Comparison of ENCODE assay signal across 22 cellular contexts in the genomic region with DNA sequence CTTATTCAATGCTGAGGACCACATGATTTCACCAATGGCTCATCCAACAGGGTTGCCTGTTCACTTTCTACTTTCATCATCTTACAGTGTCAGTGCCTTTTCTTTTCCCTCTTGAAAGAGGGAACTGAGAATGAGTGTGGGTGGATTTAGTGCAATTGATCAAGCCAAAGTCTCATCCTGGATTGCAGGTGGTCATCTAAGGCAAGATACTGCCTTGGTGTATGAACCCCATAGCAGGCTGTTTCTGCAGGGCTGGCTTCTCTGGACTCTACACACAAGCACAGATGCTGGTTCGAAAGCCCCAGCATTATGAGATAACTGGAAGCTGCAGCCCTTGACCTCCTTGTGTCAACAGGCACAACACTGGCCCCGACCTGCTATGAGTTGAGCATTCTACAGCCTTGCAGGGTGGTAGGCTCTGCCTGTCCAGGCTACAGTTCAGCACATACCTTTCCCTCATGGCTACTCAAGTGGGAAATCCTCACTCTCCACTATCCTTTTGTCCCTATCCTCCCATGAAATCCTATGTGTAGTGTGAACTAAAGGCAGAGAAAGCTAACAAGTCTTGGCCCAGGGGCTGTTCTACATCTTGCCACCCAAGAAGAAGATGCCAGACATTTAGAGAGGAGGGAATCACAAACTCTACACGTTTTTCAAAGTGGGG.
A peak's percentile ranks its signal among the peaks of the same experiment; 100 is the strongest.
DNase-seq lines count a peak whose midpoint lies in the region; ATAC-seq, FAIRE-seq and TF ChIP-seq lines count a peak whose summit lies in the region.
"Had no signal": no experiment of that assay in that cellular context is flagged by ENCODE, and none has a peak within 500 bp of the region (broad histone marks: within the 10 kb centered on the region; RNA-seq: fewer than 3 reads in every experiment).

No MANE protein-coding gene starts in this region.

- H3K4me3 Mint-ChIP-seq in CD8-positive, alpha-beta T cell, result no peak overlapping the region
- H3K4me3 Mint-ChIP-seq: activated CD4-positive, alpha-beta T cell treated with anti-CD3 and anti-CD28 coated beads, Interleukin-2, amount 10 ng/mL, durations not matched to agents 24 days and 14 days; naive thymus-derived CD8-positive, alpha-beta T cell had no signal

- TF ChIP-seq EP300 in HepG2 (IDR thresholded peaks at IDR 0.05; ENCODE audit: low read depth in 2 of 2, low read length in 2 of 2) (no peak), HepG2 (CRISPR knock-in tag; IDR thresholded peaks at IDR 0.05; ENCODE audit: borderline replicate concordance) (no peak)

- BruUV-seq in HepG2 (replicated peaks; lab: Mats Ljungman, UMichigan), result no TSS peak

- ATAC-seq in GM18505 (IDR thresholded peaks at IDR 0.05; ENCODE audit: unreplicated experiment) (peak; percentile 46), GM21529 (IDR thresholded peaks at IDR 0.05; ENCODE audit: unreplicated experiment) (peak; percentile 71), HG03432 (IDR thresholded peaks at IDR 0.05; ENCODE audit: unreplicated experiment) (peak; percentile 51), HepG2 (peak; percentile 97), HG03460 (IDR thresholded peaks at IDR 0.05; ENCODE audit: unreplicated experiment) (no peak)
- no peak for ATAC-seq in CD8-positive, alpha-beta T cell
- ATAC-seq: heart right ventricle; naive thymus-derived CD8-positive, alpha-beta T cell had no signal

- H3K36me3 ChIP-seq in HepG2 (replicated peaks in 1 of 2; ENCODE audit: control insufficient read depth in 1 of 2, insufficient read depth in 2 of 2, low read length in 2 of 2), result no peaks in the 10 kb centered on the region; a peak in 1 of 5 replicates
- H3K36me3 ChIP-seq in CD8-positive, alpha-beta T cell (ENCODE audit: insufficient read depth, low read length), result no peaks in the 10 kb centered on the region
- H3K36me3 ChIP-seq: prostate gland had no signal

- no peaks in the 10 kb centered on the region for H3K9me3 ChIP-seq in HepG2 (ENCODE audit: low read length)
- H3K9me3 ChIP-seq in CD8-positive, alpha-beta T cell (ENCODE audit: low read length), result no peaks in the 10 kb centered on the region
- H3K9me3 ChIP-seq: heart right ventricle, prostate gland, thoracic aorta had no signal

- intact Hi-C loops in HepG2 (cut with micrococcal nuclease; ENCODE audit: unreplicated experiment), result loop anchor here (2.0 kb wide), 1 partner anchor 55 kb away; no protein-coding TSS in a partner anchor
- intact Hi-C loops in CD8-positive, alpha-beta T cell (cut with DNase I, micrococcal nuclease), result no loop called here

- POLR2A ChIA-PET in HepG2 (lab: Yijun Ruan, JAX), result no interaction called here
- POLR2A ChIA-PET in CD8-positive, alpha-beta T cell (lab: Charles Lee), result no interaction called here

- no peaks in the 10 kb centered on the region for H3K27me3 ChIP-seq in HepG2 (ENCODE audit: control insufficient read depth in 1 of 2, insufficient read depth in 2 of 2, low read length in 2 of 2)
- no peaks in the 10 kb centered on the region for H3K27me3 ChIP-seq in CD8-positive, alpha-beta T cell (ENCODE audit: insufficient read depth, low read length)
- H3K27me3 ChIP-seq: heart right ventricle had no signal

- FAIRE-seq in HepG2 (lab: Jason Lieb, UNC), result peak; percentile 63
- FAIRE-seq: RCC 7860, small intestine had no signal

- in situ Hi-C loops in HepG2 (cut with HindIII; ENCODE audit: extremely low pct_ligation_motif_present, low pct_unique_long_range_greater_than_20kb), result loop anchor here (10.0 kb wide), 1 partner anchor 241 kb away; no protein-coding TSS in a partner anchor

- no peak overlapping the region for H3K27ac Mint-ChIP-seq in CD8-positive, alpha-beta T cell
- H3K27ac Mint-ChIP-seq: activated CD4-positive, alpha-beta T cell treated with anti-CD3 and anti-CD28 coated beads, Interleukin-2, amount 10 ng/mL, durations not matched to agents 24 days and 14 days; naive thymus-derived CD8-positive, alpha-beta T cell had no signal

- no peaks in the 10 kb centered on the region for H3K9me3 Mint-ChIP-seq in CD8-positive, alpha-beta T cell
- H3K9me3 Mint-ChIP-seq: activated CD4-positive, alpha-beta T cell treated with anti-CD3 and anti-CD28 coated beads, Interleukin-2, amount 10 ng/mL, durations not matched to agents 24 days and 14 days; naive thymus-derived CD8-positive, alpha-beta T cell had no signal

- no peak for TF ChIP-seq CTCF in HepG2 (CRISPR knock-in tag; IDR thresholded peaks at IDR 0.05)
- TF ChIP-seq CTCF in CD8-positive, alpha-beta T cell (IDR thresholded peaks at IDR 0.05), result no peak

- H3K9ac ChIP-seq in HepG2 (ENCODE audit: insufficient read depth, low read depth, low read length), result no peak overlapping the region

- DNase-seq in HepG2 (ENCODE audit: low spot score) (peak; percentile 66), NCI-H748 (lab: John Stamatoyannopoulos, UW; ENCODE audit: unreplicated experiment) (no peak), mesenteric fat pad (ENCODE audit: low spot score) (no peak)
- no peak for DNase-seq in CD8-positive, alpha-beta T cell
- DNase-seq: activated CD4-positive, alpha-beta T cell treated with anti-CD3 and anti-CD28 coated beads, Interleukin-2, amount 10 ng/mL, durations not matched to agents 24 days and 14 days; activated CD8-positive, alpha-beta memory T cell treated with anti-CD3 and anti-CD28 coated beads, Interleukin-2, amount 50 U/mL, for 48 hours; aorta; cerebellar nuclear complex; heart right ventricle; IMR-90; naive thymus-derived CD8-positive, alpha-beta T cell; NCI-H2107; NCI-H526 treated with DMSO at 0.1 percent for 48 hours; small intestine had no signal

- H3K27ac ChIP-seq in HepG2 (ENCODE audit: extremely low read length, insufficient read depth, low read length), result no peak overlapping the region
- H3K27ac ChIP-seq in CD8-positive, alpha-beta T cell (ENCODE audit: low read depth, low read length), result no peak overlapping the region
- H3K27ac ChIP-seq: heart right ventricle, prostate gland, thoracic aorta had no signal

- no peaks in the 10 kb centered on the region for H4K20me1 ChIP-seq in HepG2 (ENCODE audit: insufficient read depth, low read length)

- WGBS in HepG2 (ENCODE audit: low lambda C conversion rate), result 10% methylated on average over 3 of the region's 3 CpGs

- no peak overlapping the region for H2AFZ ChIP-seq in HepG2 (ENCODE audit: low read length)

- peaks cover 19% of the 10 kb centered on the region for H3K4me1 ChIP-seq in HepG2 (ENCODE audit: insufficient read depth, low read length)
- no peaks in the 10 kb centered on the region for H3K4me1 ChIP-seq in CD8-positive, alpha-beta T cell (ENCODE audit: insufficient read depth, low read length)
- H3K4me1 ChIP-seq: heart right ventricle, prostate gland had no signal

- H3K27me3 Mint-ChIP-seq in CD8-positive, alpha-beta T cell (ENCODE audit: low read depth), result no peaks in the 10 kb centered on the region
- H3K27me3 Mint-ChIP-seq: activated CD4-positive, alpha-beta T cell treated with anti-CD3 and anti-CD28 coated beads, Interleukin-2, amount 10 ng/mL, durations not matched to agents 24 days and 14 days; naive thymus-derived CD8-positive, alpha-beta T cell had no signal

- TF ChIP-seq POLR2A in GM18505 (IDR thresholded peaks at IDR 0.05; ENCODE audit: borderline replicate concordance, extremely low read depth, insufficient read depth, insufficient read length) (no peak), HepG2 (IDR thresholded peaks at IDR 0.05; ENCODE audit: insufficient read depth in 1 of 2, low read depth in 2 of 2, low read length in 2 of 2) (no peak)

- no peak overlapping the region for H3K4me2 ChIP-seq in HepG2 (ENCODE audit: low read depth, low read length)

- H3K79me2 ChIP-seq in HepG2 (ENCODE audit: insufficient read depth, low read length), result no peaks in the 10 kb centered on the region

- H3K36me3 Mint-ChIP-seq in CD8-positive, alpha-beta T cell, result peaks cover 24% of the 10 kb centered on the region

- H3K4me1 Mint-ChIP-seq in CD8-positive, alpha-beta T cell (ENCODE audit: low read depth), result no peaks in the 10 kb centered on the region
- H3K4me1 Mint-ChIP-seq: activated CD4-positive, alpha-beta T cell treated with anti-CD3 and anti-CD28 coated beads, Interleukin-2, amount 10 ng/mL, durations not matched to agents 24 days and 14 days had no signal

- CTCF ChIA-PET in HepG2 (lab: Yijun Ruan, JAX; ENCODE audit: low intra/inter-chr PET ratio, low total read pairs), result no interaction called here
- CTCF ChIA-PET in CD8-positive, alpha-beta T cell (lab: Charles Lee), result interaction anchor here (0.8 to 0.9 kb wide), 2 partner anchors 8 to 636 kb away, joined by 3 to 4 read pairs; no protein-coding TSS in a partner anchor

- TF ChIP-seq RAD21 in HepG2 (CRISPR knock-in tag; IDR thresholded peaks at IDR 0.05), result no peak

- H3K4me3 ChIP-seq in HepG2 (replicated peaks in 1 of 3; ENCODE audit: insufficient read depth in 1 of 3, low read depth in 2 of 3, low read length in 3 of 3), result no peak overlapping the region
- no peak overlapping the region for H3K4me3 ChIP-seq in CD8-positive, alpha-beta T cell (ENCODE audit: low read depth, low read length)
- H3K4me3 ChIP-seq: heart right ventricle, lung, prostate gland, thoracic aorta had no signal

TF ChIP-seq in HepG2, 621 proteins besides CTCF, POLR2A, EP300 and RAD21 (continues in another document):
- TF ChIP-seq CHCHD3 (CRISPR knock-in tag; IDR thresholded peaks at IDR 0.05), result no peak
- no peak for TF ChIP-seq ZNF878 (CRISPR knock-in tag; IDR thresholded peaks at IDR 0.05)
- no peak for TF ChIP-seq EHMT2 (IDR thresholded peaks at IDR 0.05; ENCODE audit: borderline replicate concordance, low read depth, low read length)
- TF ChIP-seq, protein P1, sequence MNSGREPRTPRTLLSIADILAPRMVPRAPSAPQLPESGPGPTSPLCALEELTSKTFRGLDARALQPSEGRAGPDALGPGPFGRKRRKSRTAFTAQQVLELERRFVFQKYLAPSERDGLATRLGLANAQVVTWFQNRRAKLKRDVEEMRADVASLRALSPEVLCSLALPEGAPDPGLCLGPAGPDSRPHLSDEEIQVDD (CRISPR knock-in tag; IDR thresholded peaks at IDR 0.05; ENCODE audit: borderline replicate concordance), result no peak
- no peak for TF ChIP-seq GMEB2 (CRISPR knock-in tag; IDR thresholded peaks at IDR 0.05; ENCODE audit: low read depth)

Comparison
In these comparisons a context has a peak if more than half of its experiments do, and no peak if none do; other contexts are left out.
1. ATAC-seq: peak in GM18505 (single experiment), GM21529 (single experiment), HG03432 (single experiment) and HepG2 (single experiment); none in CD8-positive, alpha-beta T cell (single experiment) and HG03460 (single experiment).